8 cellular contexts compared by ENCODE assay signal in the genomic region with DNA sequence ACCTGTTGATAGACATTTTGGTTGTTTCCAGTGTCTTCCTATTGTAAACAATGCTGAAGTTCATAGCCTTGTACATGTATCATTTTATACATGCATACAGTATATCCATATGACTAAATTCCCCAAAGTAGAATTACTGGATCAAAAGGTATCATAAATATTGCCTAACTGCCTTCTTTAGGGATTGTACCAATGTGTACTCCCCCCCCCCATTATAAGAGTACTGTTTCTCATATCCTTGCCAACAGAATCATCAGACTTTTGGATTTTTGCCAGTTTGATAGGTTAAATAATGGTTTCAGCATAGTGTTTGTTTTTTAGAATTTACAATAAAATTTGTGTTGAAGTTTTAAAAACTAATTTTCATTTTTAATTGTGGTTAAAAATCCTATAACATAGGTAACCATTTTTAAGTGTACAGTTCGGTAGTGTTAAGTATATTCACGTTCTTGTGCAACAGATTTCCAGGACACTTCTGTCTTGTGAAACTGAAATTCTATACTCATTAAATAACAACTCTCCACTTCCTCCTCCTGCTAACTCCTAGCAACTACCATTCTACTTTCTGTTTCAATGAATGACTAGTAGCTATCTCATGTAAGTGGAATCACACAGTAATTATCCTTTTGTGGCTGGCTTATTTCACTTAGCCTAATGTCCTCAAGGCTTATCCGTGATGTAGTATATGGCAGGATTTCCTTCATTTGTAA. TPM values are rescaled to one million over a fixed set of nuclear protein-coding genes. Genes with fewer than 3 reads are reported as not detected.
DNase-seq lines count a peak whose midpoint lies in the region; ATAC-seq and TF ChIP-seq lines count a peak whose summit lies in the region.

No MANE protein-coding gene starts in this region.

- H3K9me3 ChIP-seq in prostate gland, result no peaks in the 10 kb centered on the region

- H3K4me3 ChIP-seq in fibroblast of pulmonary artery (replicated peaks; ENCODE audit: low read depth, low read length) (no peak overlapping the region), prostate gland (no peak overlapping the region)

- TF ChIP-seq CTCF in fibroblast of pulmonary artery (IDR thresholded peaks at IDR 0.05; ENCODE audit: low read length, missing control alignments) (no peak), type B pancreatic cell (conservative IDR thresholded peaks at IDR 0.05) (no peak), prostate gland (IDR thresholded peaks at IDR 0.05) (no peak)

- peaks cover 5% of the 10 kb centered on the region for H3K9me3 Mint-ChIP-seq in type B pancreatic cell

- no peaks in the 10 kb centered on the region for H3K27me3 Mint-ChIP-seq in type B pancreatic cell

- H3K27me3 ChIP-seq in prostate gland (replicated peaks; ENCODE audit: insufficient read depth), result no peaks in the 10 kb centered on the region

- DNase-seq in GM03348 (ENCODE audit: low spot score) (peak; percentile 32), NOMO-1 treated with DMSO at 0.1 percent for 48 hours (lab: John Stamatoyannopoulos, UW; ENCODE audit: unreplicated experiment) (peak; percentile 100), fibroblast of pulmonary artery (ENCODE audit: low read depth) (peak; percentile 70), type B pancreatic cell (ENCODE audit: extremely low spot score, unreplicated experiment) (no peak), OCI-M2 (lab: John Stamatoyannopoulos, UW; ENCODE audit: unreplicated experiment) (no peak), prostate gland (ENCODE audit: low spot score) (no peak)

- no peak for TF ChIP-seq POLR2A in prostate gland (IDR thresholded peaks at IDR 0.05)

- WGBS in prostate gland, result 24% methylated on average over 3 of the region's 3 CpGs

- no peaks in the 10 kb centered on the region for H3K4me1 ChIP-seq in prostate gland (replicated peaks)

- no peak overlapping the region for H3K4me3 Mint-ChIP-seq in type B pancreatic cell

- peak overlapping the region; percentile 67 for H3K27ac Mint-ChIP-seq in type B pancreatic cell

- peak; percentile 99 for ATAC-seq in GM21381 (IDR thresholded peaks at IDR 0.05; ENCODE audit: unreplicated experiment)
- peak; percentile 98 for ATAC-seq in HG03565 (IDR thresholded peaks at IDR 0.05; ENCODE audit: unreplicated experiment)

- intact Hi-C loops in prostate gland (cut with DNase I), result no loop called here

- no peaks in the 10 kb centered on the region for H3K36me3 ChIP-seq in prostate gland

- peak overlapping the region in 1 of 2 donors; percentile 16 for H3K27ac ChIP-seq in prostate gland

- H3K36me3 Mint-ChIP-seq in type B pancreatic cell, result no peaks in the 10 kb centered on the region

- H3K4me1 Mint-ChIP-seq in type B pancreatic cell (ENCODE audit: unreplicated experiment), result peaks cover 8% of the 10 kb centered on the region

RNA-seq across cellular contexts. Expression of gene MAP3K13, which starts 30.8 kb away (rescaled TPM):
- 29.1 and 40.4 TPM in 2 replicates for total RNA-seq in type B pancreatic cell (ENCODE audit: low replicate concordance)
- total RNA-seq in prostate gland, result 10 to 100 TPM; 32.9 to 51.1 TPM

Comparison
In these comparisons a context has a peak if more than half of its experiments do, and no peak if none do; other contexts are left out.
1. DNase-seq: peak in GM03348 (single experiment), NOMO-1 treated with DMSO at 0.1 percent for 48 hours (single experiment) and fibroblast of pulmonary artery (single experiment); none in type B pancreatic cell (single experiment), OCI-M2 (single experiment) and prostate gland (single experiment).